In the genomic region with DNA sequence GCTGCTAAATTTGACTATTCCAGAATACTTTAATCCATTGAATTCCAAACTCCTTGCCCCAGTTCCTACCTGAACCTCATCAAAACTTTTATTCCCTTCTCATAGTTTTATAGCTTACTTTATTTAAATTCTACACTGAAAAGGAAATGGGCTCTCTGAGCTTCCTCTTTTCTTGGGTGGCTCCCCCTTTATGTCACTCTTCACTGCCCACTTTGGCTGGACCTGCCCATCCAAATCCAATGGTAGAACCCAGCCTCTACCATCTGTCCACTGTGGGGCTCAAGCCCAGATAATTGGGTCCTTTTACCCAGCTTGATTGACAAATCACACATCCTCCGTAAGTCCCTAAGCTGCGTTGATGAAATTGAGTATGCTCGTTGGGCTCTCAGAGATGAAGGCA, we compare ENCODE assay signal across 25 cellular contexts.
DNase-seq lines count a peak whose midpoint lies in the region; ATAC-seq and TF ChIP-seq lines count a peak whose summit lies in the region.
"Had no signal": no experiment of that assay in that cellular context is flagged by ENCODE, and none has a peak within 500 bp of the region (broad histone marks: within the 10 kb centered on the region; RNA-seq: fewer than 3 reads in every experiment).

No MANE protein-coding gene starts in this region.

- H3K79me2 ChIP-seq in GM23338 (replicated peaks; ENCODE audit: insufficient read depth) (no peaks in the 10 kb centered on the region), Karpas-422 (ENCODE audit: low read length) (peaks cover 48% of the 10 kb centered on the region)

- H3K9me2 ChIP-seq in GM23338 (ENCODE audit: insufficient read depth) (no peaks in the 10 kb centered on the region), Karpas-422 (replicated peaks; ENCODE audit: insufficient read depth, low read length) (no peaks in the 10 kb centered on the region)

- H3K27me3 ChIP-seq in GM23338 (ENCODE audit: insufficient read depth): no peaks in the 10 kb centered on the region
- no peaks in the 10 kb centered on the region for H3K27me3 ChIP-seq in Karpas-422 (ENCODE audit: low read length)
- no peaks in the 10 kb centered on the region for H3K27me3 ChIP-seq in WERI-Rb-1 (ENCODE audit: insufficient read depth, low read depth, severe bottlenecking)
- H3K27me3 ChIP-seq: BE2C, Peyer's patch had no signal

- H3K4me3 Mint-ChIP-seq in GM23338: no peak overlapping the region
- no peak overlapping the region for H3K4me3 Mint-ChIP-seq in nephron progenitor cell
- H3K4me3 Mint-ChIP-seq: CD14-positive monocyte had no signal

- H3K36me3 ChIP-seq in GM23338 (ENCODE audit: insufficient read depth) (no peaks in the 10 kb centered on the region), Karpas-422 (ENCODE audit: insufficient read depth, low read length) (peaks cover 4% of the 10 kb centered on the region; the same call in 1 of the 2 replicates), WERI-Rb-1 (no peaks in the 10 kb centered on the region)
- H3K36me3 ChIP-seq: BE2C, Peyer's patch had no signal

- no peak overlapping the region for H3K4me2 ChIP-seq in GM23338
- H3K4me2 ChIP-seq in Karpas-422 (ENCODE audit: low read depth, low read length, poor library complexity, severe bottlenecking): no peak overlapping the region

- DNase-seq in GM23338 (ENCODE audit: low spot score) (no peak), Karpas-422 (peak; percentile 52), WERI-Rb-1 (peak; percentile 26), nephron progenitor cell (no peak), RPMI8226 (no peak)
- no peak for DNase-seq in stimulated activated CD4-positive, alpha-beta T cell treated with anti-CD3 and anti-CD28 coated beads, Interleukin-4, amount 100 ng/mL, for 24 hours
- DNase-seq: BE2C; Calu3; DMS79 treated with DMSO at 0.1 percent for 48 hours; Kasumi-1; NCI-H1105; NCI-H1436 treated with DMSO at 0.1 percent for 48 hours; NCI-H187 treated with DMSO at 0.1 percent for 48 hours; NCI-H2171 treated with DMSO at 0.1 percent for 48 hours; NCI-H345; NCI-H524; NCI-H748 treated with DMSO at 0.1 percent for 48 hours; NK-92 treated with Interleukin-12 subunit alpha and Interleukin-12 subunit beta, amount 100 ng/mL, for 24 hours; Peyer's patch; SIG-M5 had no signal

- H3K4me1 ChIP-seq in GM23338 (ENCODE audit: insufficient read depth): peaks cover 5% of the 10 kb centered on the region; the same call in 1 of the 2 replicates
- peaks cover 39% of the 10 kb centered on the region for H3K4me1 ChIP-seq in Karpas-422 (ENCODE audit: low read length)
- H3K4me1 ChIP-seq: BE2C, Peyer's patch had no signal

- no peak overlapping the region for H3K27ac ChIP-seq in GM23338 (ENCODE audit: low read depth)
- H3K27ac ChIP-seq in Karpas-422 (ENCODE audit: low read length): peak overlapping the region; percentile 45
- H3K27ac ChIP-seq in WERI-Rb-1: no peak overlapping the region
- H3K27ac ChIP-seq: HL-60, Peyer's patch, SK-N-MC had no signal

- no peak overlapping the region for H2AFZ ChIP-seq in GM23338
- H2AFZ ChIP-seq in Karpas-422 (ENCODE audit: low read length): no peak overlapping the region

- ATAC-seq in GM23338: no peak
- ATAC-seq in HG03135 (IDR thresholded peaks at IDR 0.05; ENCODE audit: unreplicated experiment): no peak
- ATAC-seq: HCT116 had no signal

- no peaks in the 10 kb centered on the region for H3K9me3 Mint-ChIP-seq in GM23338
- no peaks in the 10 kb centered on the region for H3K9me3 Mint-ChIP-seq in nephron progenitor cell
- H3K9me3 Mint-ChIP-seq: CD14-positive monocyte had no signal

- H3K27ac Mint-ChIP-seq in GM23338: 0 out of 2 replicates have a peak overlapping the region, but pooled peaks have one; percentile 6
- H3K27ac Mint-ChIP-seq in nephron progenitor cell: peak overlapping the region; percentile 30
- H3K27ac Mint-ChIP-seq: CD14-positive monocyte had no signal

- no peak overlapping the region for H3K9ac ChIP-seq in Karpas-422 (ENCODE audit: low read length)

- no peaks in the 10 kb centered on the region for H3F3A ChIP-seq in GM23338 (replicated peaks; ENCODE audit: low read depth)

- H3K9me3 ChIP-seq in Karpas-422 (ENCODE audit: low read length) (no peaks in the 10 kb centered on the region), WERI-Rb-1 (ENCODE audit: severe bottlenecking) (no peaks in the 10 kb centered on the region)
- H3K9me3 ChIP-seq: BE2C, Peyer's patch had no signal

- H3K4me1 Mint-ChIP-seq in GM23338 (peaks cover 7% of the 10 kb centered on the region), nephron progenitor cell (peaks cover 8% of the 10 kb centered on the region)

- no peak for TF ChIP-seq CTCF in GM23338 (conservative IDR thresholded peaks at IDR 0.05; ENCODE audit: low read depth in 2 of 2)
- TF ChIP-seq CTCF in WERI-Rb-1 (IDR thresholded peaks at IDR 0.05; ENCODE audit: low read depth, low read length): no peak
- no peak for TF ChIP-seq CTCF in nephron progenitor cell (IDR thresholded peaks at IDR 0.05)

- H4K20me1 ChIP-seq in GM23338 (replicated peaks; ENCODE audit: insufficient read depth) (no peaks in the 10 kb centered on the region), Karpas-422 (ENCODE audit: insufficient read depth, low read depth, low read length) (no peaks in the 10 kb centered on the region)

- H3K4me3 ChIP-seq in GM23338 (no peak overlapping the region), Karpas-422 (ENCODE audit: low read length) (no peak overlapping the region), WERI-Rb-1 (ENCODE audit: low read depth, low read length) (no peak overlapping the region)
- H3K4me3 ChIP-seq: Peyer's patch, SK-N-MC had no signal

- H3K27me3 Mint-ChIP-seq in GM23338 (ENCODE audit: insufficient read depth, low read depth, poor library complexity) (no peaks in the 10 kb centered on the region), nephron progenitor cell (ENCODE audit: low read depth, poor library complexity) (no peaks in the 10 kb centered on the region)

- H3K36me3 Mint-ChIP-seq in GM23338 (ENCODE audit: low read depth) (no peaks in the 10 kb centered on the region), nephron progenitor cell (ENCODE audit: low read depth) (peaks cover 9% of the 10 kb centered on the region)

TF ChIP-seq in GM23338, 12 proteins besides CTCF, POLR2A, EP300 and RAD21 (continues in another document):
- no peak for TF ChIP-seq JUNB (IDR thresholded peaks at IDR 0.05; ENCODE audit: unreplicated experiment)
- TF ChIP-seq, protein P1, sequence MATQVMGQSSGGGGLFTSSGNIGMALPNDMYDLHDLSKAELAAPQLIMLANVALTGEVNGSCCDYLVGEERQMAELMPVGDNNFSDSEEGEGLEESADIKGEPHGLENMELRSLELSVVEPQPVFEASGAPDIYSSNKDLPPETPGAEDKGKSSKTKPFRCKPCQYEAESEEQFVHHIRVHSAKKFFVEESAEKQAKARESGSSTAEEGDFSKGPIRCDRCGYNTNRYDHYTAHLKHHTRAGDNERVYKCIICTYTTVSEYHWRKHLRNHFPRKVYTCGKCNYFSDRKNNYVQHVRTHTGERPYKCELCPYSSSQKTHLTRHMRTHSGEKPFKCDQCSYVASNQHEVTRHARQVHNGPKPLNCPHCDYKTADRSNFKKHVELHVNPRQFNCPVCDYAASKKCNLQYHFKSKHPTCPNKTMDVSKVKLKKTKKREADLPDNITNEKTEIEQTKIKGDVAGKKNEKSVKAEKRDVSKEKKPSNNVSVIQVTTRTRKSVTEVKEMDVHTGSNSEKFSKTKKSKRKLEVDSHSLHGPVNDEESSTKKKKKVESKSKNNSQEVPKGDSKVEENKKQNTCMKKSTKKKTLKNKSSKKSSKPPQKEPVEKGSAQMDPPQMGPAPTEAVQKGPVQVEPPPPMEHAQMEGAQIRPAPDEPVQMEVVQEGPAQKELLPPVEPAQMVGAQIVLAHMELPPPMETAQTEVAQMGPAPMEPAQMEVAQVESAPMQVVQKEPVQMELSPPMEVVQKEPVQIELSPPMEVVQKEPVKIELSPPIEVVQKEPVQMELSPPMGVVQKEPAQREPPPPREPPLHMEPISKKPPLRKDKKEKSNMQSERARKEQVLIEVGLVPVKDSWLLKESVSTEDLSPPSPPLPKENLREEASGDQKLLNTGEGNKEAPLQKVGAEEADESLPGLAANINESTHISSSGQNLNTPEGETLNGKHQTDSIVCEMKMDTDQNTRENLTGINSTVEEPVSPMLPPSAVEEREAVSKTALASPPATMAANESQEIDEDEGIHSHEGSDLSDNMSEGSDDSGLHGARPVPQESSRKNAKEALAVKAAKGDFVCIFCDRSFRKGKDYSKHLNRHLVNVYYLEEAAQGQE (IDR thresholded peaks at IDR 0.05; ENCODE audit: unreplicated experiment): no peak
- TF ChIP-seq POLR2AphosphoS5 (IDR thresholded peaks at IDR 0.05; ENCODE audit: low read depth): no peak
- no peak for TF ChIP-seq CREB1 (CRISPR knock-in tag; IDR thresholded peaks at IDR 0.05; ENCODE audit: low read depth)
- no peak for TF ChIP-seq NANOG (IDR thresholded peaks at IDR 0.05; ENCODE audit: borderline replicate concordance)
- TF ChIP-seq EZH2 (IDR thresholded peaks at IDR 0.05; ENCODE audit: low read depth, unreplicated experiment): no peak

Comparison
In these comparisons a context has a peak if more than half of its experiments do, and no peak if none do; other contexts are left out.
1. DNase-seq: peak in Karpas-422 (single experiment) and WERI-Rb-1 (single experiment); none in GM23338 (single experiment), nephron progenitor cell (single experiment), RPMI8226 (single experiment) and stimulated activated CD4-positive, alpha-beta T cell treated with anti-CD3 and anti-CD28 coated beads, Interleukin-4, amount 100 ng/mL, for 24 hours (single experiment).